Comparison of ENCODE assay signal across 19 cellular contexts in genomic region chr10:79044036-79044664, GRCh38. TPM values are rescaled to one million over a fixed set of nuclear protein-coding genes. Genes with fewer than 3 reads are reported as not detected.
A peak's percentile ranks its signal among the peaks of the same experiment; 100 is the strongest.
DNase-seq lines count a peak whose midpoint lies in the region; ATAC-seq and TF ChIP-seq lines count a peak whose summit lies in the region.
"Had no signal": no experiment of that assay in that cellular context is flagged by ENCODE, and none has a peak within 500 bp of the region (broad histone marks: within the 10 kb centered on the region; RNA-seq: fewer than 3 reads in every experiment).

No MANE protein-coding gene starts in this region.

- H3K4me3 Mint-ChIP-seq in activated naive CD8-positive, alpha-beta T cell treated with anti-CD3 and anti-CD28 coated beads, Interleukin-2, amount 10 ng/mL, durations not matched to agents 7 days and 5 days, result no peak overlapping the region
- no peak overlapping the region for H3K4me3 Mint-ChIP-seq in activated naive CD8-positive, alpha-beta T cell treated with anti-CD3 and anti-CD28 coated beads, Interleukin-2, amount 50 U/mL, for 24 hours
- H3K4me3 Mint-ChIP-seq: activated naive CD4-positive, alpha-beta T cell treated with anti-CD3 and anti-CD28 coated beads, Interleukin-2, amount 10 ng/mL, durations not matched to agents 7 days and 5 days; activated T-cell treated with anti-CD3 and anti-CD28 coated beads, Interleukin-2, amount 50 U/mL, for 4 hours had no signal

- peaks cover 19% of the 10 kb centered on the region for H3K27me3 Mint-ChIP-seq in activated naive CD8-positive, alpha-beta T cell treated with anti-CD3 and anti-CD28 coated beads, Interleukin-2, amount 10 ng/mL, durations not matched to agents 7 days and 5 days
- no peaks in the 10 kb centered on the region for H3K27me3 Mint-ChIP-seq in activated naive CD8-positive, alpha-beta T cell treated with anti-CD3 and anti-CD28 coated beads, Interleukin-2, amount 50 U/mL, for 24 hours

- H3K36me3 Mint-ChIP-seq in activated naive CD8-positive, alpha-beta T cell treated with anti-CD3 and anti-CD28 coated beads, Interleukin-2, amount 10 ng/mL, durations not matched to agents 7 days and 5 days, result peaks cover 2% of the 10 kb centered on the region
- H3K36me3 Mint-ChIP-seq in activated naive CD8-positive, alpha-beta T cell treated with anti-CD3 and anti-CD28 coated beads, Interleukin-2, amount 50 U/mL, for 24 hours (ENCODE audit: low read depth), result no peaks in the 10 kb centered on the region

- H3K27ac Mint-ChIP-seq in activated naive CD8-positive, alpha-beta T cell treated with anti-CD3 and anti-CD28 coated beads, Interleukin-2, amount 10 ng/mL, durations not matched to agents 7 days and 5 days, result no peak overlapping the region
- H3K27ac Mint-ChIP-seq in activated naive CD8-positive, alpha-beta T cell treated with anti-CD3 and anti-CD28 coated beads, Interleukin-2, amount 50 U/mL, for 24 hours, result no peak overlapping the region
- H3K27ac Mint-ChIP-seq: activated naive CD4-positive, alpha-beta T cell treated with anti-CD3 and anti-CD28 coated beads, Interleukin-2, amount 10 ng/mL, durations not matched to agents 7 days and 5 days had no signal

- TF ChIP-seq CTCF in upper lobe of right lung (IDR thresholded peaks at IDR 0.05), result no peak

- no peaks in the 10 kb centered on the region for H3K36me3 ChIP-seq in upper lobe of right lung
- H3K36me3 ChIP-seq: esophagus muscularis mucosa, prostate gland, SJCRH30 had no signal

- no peaks in the 10 kb centered on the region for H3K9me3 ChIP-seq in upper lobe of right lung
- H3K9me3 ChIP-seq: esophagus muscularis mucosa, prostate gland, SJCRH30 had no signal

- peaks cover 11% of the 10 kb centered on the region for H3K4me1 ChIP-seq in upper lobe of right lung
- H3K4me1 ChIP-seq: foreskin keratinocyte had no signal

- H3K27ac ChIP-seq in upper lobe of right lung, result no peak overlapping the region
- H3K27ac ChIP-seq: esophagus muscularis mucosa, foreskin keratinocyte, GM23248, prostate gland, SJCRH30 had no signal

- H3K9me3 Mint-ChIP-seq in activated naive CD8-positive, alpha-beta T cell treated with anti-CD3 and anti-CD28 coated beads, Interleukin-2, amount 10 ng/mL, durations not matched to agents 7 days and 5 days, result no peaks in the 10 kb centered on the region
- H3K9me3 Mint-ChIP-seq in activated naive CD8-positive, alpha-beta T cell treated with anti-CD3 and anti-CD28 coated beads, Interleukin-2, amount 50 U/mL, for 24 hours, result no peaks in the 10 kb centered on the region
- H3K9me3 Mint-ChIP-seq: activated naive CD4-positive, alpha-beta T cell treated with anti-CD3 and anti-CD28 coated beads, Interleukin-2, amount 10 ng/mL, durations not matched to agents 7 days and 5 days; activated T-cell treated with anti-CD3 and anti-CD28 coated beads, Interleukin-2, amount 50 U/mL, for 4 hours had no signal

- H3K27me3 ChIP-seq in upper lobe of right lung, result no peaks in the 10 kb centered on the region
- H3K27me3 ChIP-seq: esophagus muscularis mucosa had no signal

- POLR2A ChIA-PET in activated naive CD8-positive, alpha-beta T cell treated with anti-CD3 and anti-CD28 coated beads, Interleukin-2, amount 10 ng/mL, durations not matched to agents 7 days and 5 days (lab: Charles Lee), result no interaction called here

- H3K4me3 ChIP-seq in upper lobe of right lung, result no peak overlapping the region
- H3K4me3 ChIP-seq: esophagus muscularis mucosa, GM23248, prostate gland, SJCRH30 had no signal

- peaks cover 13% of the 10 kb centered on the region for H3K4me1 Mint-ChIP-seq in activated naive CD8-positive, alpha-beta T cell treated with anti-CD3 and anti-CD28 coated beads, Interleukin-2, amount 10 ng/mL, durations not matched to agents 7 days and 5 days
- peaks cover 26% of the 10 kb centered on the region for H3K4me1 Mint-ChIP-seq in activated naive CD8-positive, alpha-beta T cell treated with anti-CD3 and anti-CD28 coated beads, Interleukin-2, amount 50 U/mL, for 24 hours

- intact Hi-C loops in upper lobe of right lung (cut with DNase I), result no loop called here

- ATAC-seq in activated naive CD8-positive, alpha-beta T cell treated with anti-CD3 and anti-CD28 coated beads, Interleukin-2, amount 10 ng/mL, durations not matched to agents 7 days and 5 days (ENCODE audit: low read depth), result no peak
- no peak for ATAC-seq in activated naive CD8-positive, alpha-beta T cell treated with anti-CD3 and anti-CD28 coated beads, Interleukin-2, amount 50 U/mL, for 24 hours
- ATAC-seq in upper lobe of right lung, result no peak
- no peak for ATAC-seq in GM21515 (IDR thresholded peaks at IDR 0.05; ENCODE audit: unreplicated experiment)
- ATAC-seq: activated T-cell treated with anti-CD3 and anti-CD28 coated beads, Interleukin-2, amount 50 U/mL, for 4 hours; foreskin keratinocyte had no signal

- DNase-seq in activated naive CD8-positive, alpha-beta T cell treated with anti-CD3 and anti-CD28 coated beads, Interleukin-2, amount 10 ng/mL, durations not matched to agents 7 days and 5 days, result peak; percentile 24
- no peak for DNase-seq in activated naive CD8-positive, alpha-beta T cell treated with anti-CD3 and anti-CD28 coated beads, Interleukin-2, amount 50 U/mL, for 24 hours
- peak; percentile 13 for DNase-seq in NCI-H69 (lab: John Stamatoyannopoulos, UW)
- DNase-seq in mesenteric fat pad (ENCODE audit: low spot score), result peak; percentile 47
- peak; percentile 46 for DNase-seq in upper lobe of right lung
- no peak for DNase-seq in NOMO-1 treated with dmso at 0.1 percent for 144 hours (lab: John Stamatoyannopoulos, UW; ENCODE audit: unreplicated experiment)
- DNase-seq: activated CD4-positive, alpha-beta T cell treated with anti-CD3 and anti-CD28 coated beads for 1 hour; activated naive CD4-positive, alpha-beta T cell treated with anti-CD3 and anti-CD28 coated beads, Interleukin-2, amount 10 ng/mL, durations not matched to agents 7 days and 5 days; activated T-cell treated with anti-CD3 and anti-CD28 coated beads, Interleukin-2, amount 50 U/mL, for 4 hours; C1 segment of cervical spinal cord; foreskin keratinocyte; GM23248; Karpas-422; mammary epithelial cell; SJCRH30; stimulated activated naive CD4-positive, alpha-beta T cell had no signal

RNA-seq across cellular contexts. Expression of gene ZMIZ1, which starts 24.6 kb away (rescaled TPM):
- 10 to 100 TPM; 28.8 to 29.3 TPM for total RNA-seq in activated naive CD8-positive, alpha-beta T cell treated with anti-CD3 and anti-CD28 coated beads, Interleukin-2, amount 10 ng/mL, durations not matched to agents 7 days and 5 days
- total RNA-seq in mesenteric fat pad (81.1 TPM), upper lobe of right lung (84.7 TPM)

Comparison
In these comparisons a context has a peak if more than half of its experiments do, and no peak if none do; other contexts are left out.
1. DNase-seq: peak in activated naive CD8-positive, alpha-beta T cell treated with anti-CD3 and anti-CD28 coated beads, Interleukin-2, amount 10 ng/mL, durations not matched to agents 7 days and 5 days (single experiment), NCI-H69 (single experiment), mesenteric fat pad (single experiment) and upper lobe of right lung (single experiment); none in activated naive CD8-positive, alpha-beta T cell treated with anti-CD3 and anti-CD28 coated beads, Interleukin-2, amount 50 U/mL, for 24 hours (single experiment) and NOMO-1 treated with dmso at 0.1 percent for 144 hours (single experiment).